ENCODE assay signal across 29 cellular contexts in the genomic region with DNA sequence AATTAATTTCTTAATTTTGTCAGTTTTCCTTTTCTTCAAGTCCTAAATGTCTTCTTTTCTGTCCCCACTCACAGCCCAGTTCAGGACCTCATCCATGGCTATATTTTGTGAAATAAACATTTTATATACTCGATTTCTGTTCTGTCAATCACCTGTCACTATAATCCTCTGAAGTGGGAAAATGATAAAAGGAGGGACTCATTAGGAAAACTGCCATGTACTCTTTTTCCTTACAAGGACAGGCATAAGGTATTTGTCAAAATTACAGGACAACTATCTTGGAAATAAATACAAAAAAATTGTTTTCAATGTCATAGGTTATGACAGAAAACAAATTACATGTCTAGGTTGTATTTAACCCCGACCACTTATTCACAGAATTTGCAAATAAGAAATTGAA.
"Had no signal": no experiment of that assay in that cellular context is flagged by ENCODE, and none has a peak within 500 bp of the region (broad histone marks: within the 10 kb centered on the region; RNA-seq: fewer than 3 reads in every experiment).

No MANE protein-coding gene starts in this region.

- H3K27ac Mint-ChIP-seq: activated B cell treated with CpG ODN at 0.5 μM for 24 hours; activated CD8-positive, alpha-beta T cell treated with anti-CD3 and anti-CD28 coated beads for 36 hours; activated naive CD4-positive, alpha-beta T cell treated with anti-CD3 and anti-CD28 coated beads, Interleukin-2, amount 50 U/mL, for 72 hours; activated T-helper 2 cell treated with anti-CD3 and anti-CD28 coated beads, Interferon-gamma antibody, Interleukin-2, Interleukin-4, amounts not matched to agents 10 μg/mL and 5 μg/mL and 100 μg/mL, durations not matched to agents 14 hours and 24 hours and 36 hours; effector memory CD8-positive, alpha-beta T cell had no signal

- H3K4me3 ChIP-seq: adrenal gland, body of pancreas, esophagus muscularis mucosa, gastrocnemius medialis, heart left ventricle had no signal

- H3K9me3 ChIP-seq: adrenal gland, body of pancreas, esophagus muscularis mucosa, gastrocnemius medialis, heart left ventricle had no signal

- H3K4me1 Mint-ChIP-seq: activated B cell treated with CpG ODN at 0.5 μM for 24 hours had no signal

- H3K27me3 Mint-ChIP-seq: activated B cell treated with CpG ODN at 0.5 μM for 24 hours; activated CD8-positive, alpha-beta T cell treated with anti-CD3 and anti-CD28 coated beads for 36 hours; effector memory CD8-positive, alpha-beta T cell had no signal

- H3K27me3 ChIP-seq: adrenal gland, body of pancreas, esophagus muscularis mucosa, foreskin keratinocyte, gastrocnemius medialis, heart left ventricle had no signal

- H3K4me3 Mint-ChIP-seq: activated B cell treated with CpG ODN at 0.5 μM for 24 hours; activated CD8-positive, alpha-beta T cell treated with anti-CD3 and anti-CD28 coated beads for 36 hours; activated naive CD4-positive, alpha-beta T cell treated with anti-CD3 and anti-CD28 coated beads, Interleukin-2, amount 10 ng/mL, durations not matched to agents 7 days and 5 days; activated T-cell treated with anti-CD3 and anti-CD28 coated beads, Interleukin-2, amount 50 U/mL, for 4 hours had no signal

- FAIRE-seq: colon had no signal

- H3K4me1 ChIP-seq: adrenal gland, body of pancreas, esophagus muscularis mucosa, foreskin keratinocyte, gastrocnemius medialis had no signal

- DNase-seq: activated B cell treated with CpG ODN at 0.5 μM for 24 hours; activated CD4-positive, alpha-beta T cell treated with anti-CD3 and anti-CD28 coated beads for 48 hours; activated CD4-positive, alpha-beta T cell treated with anti-CD3 and anti-CD28 coated beads, Interleukin-2, amount 50 U/mL, for 1 hour; activated CD4-positive, alpha-beta T cell treated with anti-CD3 and anti-CD28 coated beads, Interleukin-2, amount 50 U/mL, for 48 hours; activated CD8-positive, alpha-beta memory T cell treated with anti-CD3 and anti-CD28 coated beads for 24 hours; activated CD8-positive, alpha-beta T cell treated with anti-CD3 and anti-CD28 coated beads for 36 hours; activated effector memory CD4-positive, alpha-beta T cell treated with anti-CD3 and anti-CD28 coated beads, Interleukin-2, amount 50 U/mL, for 16 hours; activated naive CD4-positive, alpha-beta T cell treated with anti-CD3 and anti-CD28 coated beads, Interleukin-2, amount 10 ng/mL, durations not matched to agents 7 days and 5 days; activated T-cell treated with anti-CD3 and anti-CD28 coated beads, Interleukin-2, amount 50 U/mL, for 4 hours; adrenal gland; amygdala; aorta; body of pancreas; caudate nucleus; cortex of kidney; dermis blood vessel endothelial cell; effector CD4-positive, alpha-beta T cell; effector memory CD8-positive, alpha-beta T cell; erythroblast; foreskin keratinocyte; gastrocnemius medialis; glutamatergic neuron; heart left ventricle; T1000; WERI-Rb-1 had no signal

- H3K27ac ChIP-seq: adrenal gland, body of pancreas, esophagus muscularis mucosa, foreskin keratinocyte, gastrocnemius medialis, heart left ventricle, WERI-Rb-1 had no signal

- H3K36me3 Mint-ChIP-seq: activated naive CD4-positive, alpha-beta T cell treated with anti-CD3 and anti-CD28 coated beads, Interleukin-2, amount 10 ng/mL, durations not matched to agents 7 days and 5 days had no signal

- H3K36me3 ChIP-seq: adrenal gland, esophagus muscularis mucosa, gastrocnemius medialis, heart left ventricle, WERI-Rb-1 had no signal

- H3K9me3 Mint-ChIP-seq: activated CD8-positive, alpha-beta T cell treated with anti-CD3 and anti-CD28 coated beads for 36 hours; activated naive CD4-positive, alpha-beta T cell treated with anti-CD3 and anti-CD28 coated beads, Interleukin-2, amount 50 U/mL, for 72 hours; activated T-cell treated with anti-CD3 and anti-CD28 coated beads, Interleukin-2, amount 50 U/mL, for 4 hours; activated T-helper 2 cell treated with anti-CD3 and anti-CD28 coated beads, Interferon-gamma antibody, Interleukin-2, Interleukin-4, amounts not matched to agents 10 μg/mL and 5 μg/mL and 100 μg/mL, durations not matched to agents 14 hours and 24 hours and 36 hours; effector memory CD8-positive, alpha-beta T cell had no signal
